In the genomic region with DNA sequence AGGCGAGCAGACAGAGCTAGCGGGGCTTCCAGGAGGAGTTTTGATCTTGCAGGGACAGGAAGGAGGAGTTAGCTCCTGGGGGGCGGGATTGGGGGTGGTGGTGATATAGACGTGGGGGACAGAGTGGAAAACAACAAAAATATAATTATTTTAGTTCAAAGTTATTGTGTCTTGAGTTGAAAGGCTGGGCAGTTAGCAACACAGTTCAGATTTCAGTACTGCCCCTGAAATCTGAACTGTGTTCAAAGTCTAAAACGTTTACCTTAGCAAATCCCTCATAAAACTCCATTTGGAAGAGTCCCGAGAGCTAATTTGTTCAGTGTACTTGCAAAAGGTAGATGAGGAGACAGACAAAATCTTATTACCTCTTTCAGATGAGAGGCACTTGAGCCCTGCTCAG, we compare ENCODE assay signal across 8 cellular contexts. TPM values are rescaled to one million over a fixed set of nuclear protein-coding genes. Genes with fewer than 3 reads are reported as not detected.
A peak's percentile ranks its signal among the peaks of the same experiment; 100 is the strongest.
DNase-seq lines count a peak whose midpoint lies in the region; ATAC-seq and TF ChIP-seq lines count a peak whose summit lies in the region.
"Not testable (repeated sequence)": the region's sequence is repeated elsewhere in the genome, so short reads cannot be mapped to it uniquely, and the experiment has no call there.

No MANE protein-coding gene starts in this region.

- RAD21 ChIA-PET in HCT116 (lab: Charles Lee; ENCODE audit: low non-redundant PET in 1 of 2, low total read pairs in 2 of 2, uncharacterized antibody in 2 of 2, unreplicated experiment in 2 of 2), result not testable (repeated sequence)

- not testable (repeated sequence) for DNase-seq in HCT116 (ENCODE audit: low read depth, low spot score); activated B cell treated with CpG ODN at 0.5 μM for 24 hours; activated naive CD8-positive, alpha-beta T cell treated with anti-CD3 and anti-CD28 coated beads, Interleukin-2, amount 50 U/mL, for 24 hours; glutamatergic neuron; naive thymus-derived CD4-positive, alpha-beta T cell; smooth muscle cell (lab: John Stamatoyannopoulos, UW; ENCODE audit: unreplicated experiment)
- peak; percentile 4 for DNase-seq in NCI-H526 treated with DMSO at 0.1 percent for 48 hours (lab: John Stamatoyannopoulos, UW)

- not testable (repeated sequence) for H3K36me3 Mint-ChIP-seq in activated B cell treated with CpG ODN at 0.5 μM for 24 hours (ENCODE audit: low read depth); activated naive CD8-positive, alpha-beta T cell treated with anti-CD3 and anti-CD28 coated beads, Interleukin-2, amount 50 U/mL, for 24 hours (ENCODE audit: low read depth); glutamatergic neuron (ENCODE audit: unreplicated experiment); naive thymus-derived CD4-positive, alpha-beta T cell

- H3F3A ChIP-seq in smooth muscle cell (ENCODE audit: low read depth), result not testable (repeated sequence)

- H3K4me1 Mint-ChIP-seq in activated B cell treated with CpG ODN at 0.5 μM for 24 hours, result not testable (repeated sequence)
- peaks cover 20% of the 10 kb centered on the region for H3K4me1 Mint-ChIP-seq in activated naive CD8-positive, alpha-beta T cell treated with anti-CD3 and anti-CD28 coated beads, Interleukin-2, amount 50 U/mL, for 24 hours
- H3K4me1 Mint-ChIP-seq in glutamatergic neuron (ENCODE audit: low read depth, unreplicated experiment), result peaks cover 18% of the 10 kb centered on the region
- H3K4me1 Mint-ChIP-seq in naive thymus-derived CD4-positive, alpha-beta T cell, result peaks cover 5 to 21% (median 14%) of the 10 kb centered on the region in 7 donors

- H3K4me3 ChIP-seq in HCT116 (replicated peaks in 1 of 2; ENCODE audit: low read depth in 1 of 2, low read length in 2 of 2), result peak overlapping the region; percentile 45 to 58; a peak in 3 of 4 replicates
- H3K4me3 ChIP-seq in naive thymus-derived CD4-positive, alpha-beta T cell (ENCODE audit: low read length), result not testable (repeated sequence)
- H3K4me3 ChIP-seq in smooth muscle cell, result peak overlapping the region; percentile 54

- intact Hi-C loops in HCT116 (cut with micrococcal nuclease), result not testable (repeated sequence)
- intact Hi-C loops in activated B cell treated with CpG ODN at 0.5 μM for 24 hours (cut with micrococcal nuclease), result loop anchor here (2.0 kb wide), 3 partner anchors 365 to 535 kb away; a partner anchor contains a TSS
- intact Hi-C loops in naive thymus-derived CD4-positive, alpha-beta T cell (cut with micrococcal nuclease), result loop anchor here (2.0 to 10.0 kb wide), 6 partner anchors 373 to 977 kb away; a partner anchor contains a TSS

- H3K9ac ChIP-seq in HCT116 (ENCODE audit: low read length); smooth muscle cell (ENCODE audit: low read depth): not testable (repeated sequence)

- 18% methylated on average over 5 of the region's 6 CpGs for WGBS in smooth muscle cell (ENCODE audit: low lambda C conversion rate)

- peak overlapping the region; percentile 95 for H3K4me3 Mint-ChIP-seq in activated B cell treated with CpG ODN at 0.5 μM for 24 hours
- peak overlapping the region; percentile 87 for H3K4me3 Mint-ChIP-seq in activated naive CD8-positive, alpha-beta T cell treated with anti-CD3 and anti-CD28 coated beads, Interleukin-2, amount 50 U/mL, for 24 hours
- peak overlapping the region; percentile 69 for H3K4me3 Mint-ChIP-seq in glutamatergic neuron (ENCODE audit: unreplicated experiment)
- H3K4me3 Mint-ChIP-seq in naive thymus-derived CD4-positive, alpha-beta T cell, result peak overlapping the region; percentile 79 to 98 (median 94)

- not testable (repeated sequence) for BruUV-seq in HCT116 (replicated peaks; lab: Mats Ljungman, UMichigan)

- TF ChIP-seq CTCF in 22Rv1 (IDR thresholded peaks at IDR 0.05); HCT116 (IDR thresholded peaks at IDR 0.05 in 2 of 3, conservative IDR thresholded peaks at IDR 0.05 in 1 of 3; ENCODE audit: borderline replicate concordance in 1 of 3, insufficient read depth in 1 of 3, low read depth in 2 of 3, low read length in 2 of 3); activated B cell treated with CpG ODN at 0.5 μM for 24 hours (IDR thresholded peaks at IDR 0.05); glutamatergic neuron (IDR thresholded peaks at IDR 0.05; ENCODE audit: partially characterized antibody, unreplicated experiment); smooth muscle cell (IDR thresholded peaks at IDR 0.05; ENCODE audit: borderline replicate concordance, insufficient read depth, poor library complexity, severe bottlenecking): not testable (repeated sequence)

- not testable (repeated sequence) for ATAC-seq in HCT116; activated B cell treated with CpG ODN at 0.5 μM for 24 hours (ENCODE audit: low read depth); activated naive CD8-positive, alpha-beta T cell treated with anti-CD3 and anti-CD28 coated beads, Interleukin-2, amount 50 U/mL, for 24 hours; naive thymus-derived CD4-positive, alpha-beta T cell

- peaks cover 0 to 21% of the 10 kb centered on the region in 2 experiments; a peak in 2 of 4 replicates for H3K4me1 ChIP-seq in HCT116 (ENCODE audit: control insufficient read depth in 1 of 2, insufficient read depth in 2 of 2, low read length in 2 of 2)
- H3K4me1 ChIP-seq in naive thymus-derived CD4-positive, alpha-beta T cell (ENCODE audit: control insufficient read depth in 2 of 2, insufficient read depth in 2 of 2, low read length in 2 of 2); smooth muscle cell (ENCODE audit: low read depth): not testable (repeated sequence)

- H3K4me2 ChIP-seq in HCT116 (ENCODE audit: low read length) (peak overlapping the region; percentile 95), smooth muscle cell (peak overlapping the region; percentile 81)

- H3K27me3 Mint-ChIP-seq in activated B cell treated with CpG ODN at 0.5 μM for 24 hours, result peaks cover 15% of the 10 kb centered on the region
- not testable (repeated sequence) for H3K27me3 Mint-ChIP-seq in activated naive CD8-positive, alpha-beta T cell treated with anti-CD3 and anti-CD28 coated beads, Interleukin-2, amount 50 U/mL, for 24 hours; glutamatergic neuron (ENCODE audit: unreplicated experiment)
- peaks cover 2 to 46% (median 5%) of the 10 kb centered on the region in 5 donors for H3K27me3 Mint-ChIP-seq in naive thymus-derived CD4-positive, alpha-beta T cell

- not testable (repeated sequence) for H3K9me2 ChIP-seq in HCT116 (ENCODE audit: insufficient read depth)

- H2AFZ ChIP-seq in HCT116 (ENCODE audit: low read depth, low read length, poor library complexity, severe bottlenecking); smooth muscle cell (ENCODE audit: low read depth): not testable (repeated sequence)

- not testable (repeated sequence) for H3K27me3 ChIP-seq in HCT116 (ENCODE audit: insufficient read depth, low read length); naive thymus-derived CD4-positive, alpha-beta T cell (ENCODE audit: control insufficient read depth in 2 of 2, insufficient read depth in 2 of 2, low read length in 2 of 2); smooth muscle cell (ENCODE audit: low read depth)

- H3K79me2 ChIP-seq in HCT116 (ENCODE audit: insufficient read depth, low read length); smooth muscle cell (ENCODE audit: low read depth): not testable (repeated sequence)

- not testable (repeated sequence) for TF ChIP-seq POLR2A in HCT116 (IDR thresholded peaks at IDR 0.05; ENCODE audit: borderline replicate concordance, extremely low read depth, insufficient read depth, insufficient read length)

- POLR2A ChIA-PET in HCT116 (lab: Charles Lee), result not testable (repeated sequence)
- POLR2A ChIA-PET in activated B cell treated with CpG ODN at 0.5 μM for 24 hours (lab: Charles Lee), result interaction anchor here (2.4 kb wide), 1 partner anchor 45 kb away, joined by 15 read pairs; a partner anchor contains a TSS
- POLR2A ChIA-PET in naive thymus-derived CD4-positive, alpha-beta T cell (lab: Charles Lee), result interaction anchor here (0.9 to 1.0 kb wide), 2 partner anchors 42 to 49 kb away, joined by 3 to 5 read pairs; no protein-coding TSS in a partner anchor

- CTCF ChIA-PET in HCT116 (lab: Charles Lee), result interaction anchor here (1.0 kb wide), 1 partner anchor 15 kb away, joined by 5 read pairs; no protein-coding TSS in a partner anchor
- CTCF ChIA-PET in activated B cell treated with CpG ODN at 0.5 μM for 24 hours (lab: Charles Lee), result not testable (repeated sequence)
- CTCF ChIA-PET in naive thymus-derived CD4-positive, alpha-beta T cell (lab: Charles Lee), result interaction anchor here (0.6 kb wide), 1 partner anchor 550 kb away, joined by 3 read pairs; no protein-coding TSS in a partner anchor

- not testable (repeated sequence) for H3K36me3 ChIP-seq in HCT116 (ENCODE audit: control insufficient read depth in 1 of 2, insufficient read depth in 2 of 2, low read length in 2 of 2); naive thymus-derived CD4-positive, alpha-beta T cell (ENCODE audit: control insufficient read depth in 2 of 3, insufficient read depth in 3 of 3, low read length in 3 of 3); smooth muscle cell (ENCODE audit: low read depth)

- not testable (repeated sequence) for H4K20me1 ChIP-seq in HCT116 (ENCODE audit: insufficient read depth); smooth muscle cell (ENCODE audit: low read depth)

- not testable (repeated sequence) for TF ChIP-seq RAD21 in HCT116 (IDR thresholded peaks at IDR 0.05; ENCODE audit: low read depth)

- not testable (repeated sequence) for H3K27ac Mint-ChIP-seq in activated B cell treated with CpG ODN at 0.5 μM for 24 hours; activated naive CD8-positive, alpha-beta T cell treated with anti-CD3 and anti-CD28 coated beads, Interleukin-2, amount 50 U/mL, for 24 hours
- peak overlapping the region; percentile 22 for H3K27ac Mint-ChIP-seq in glutamatergic neuron (ENCODE audit: unreplicated experiment)
- peak overlapping the region in 1 of 9 donors; percentile 90 for H3K27ac Mint-ChIP-seq in naive thymus-derived CD4-positive, alpha-beta T cell

- H3K27ac ChIP-seq in 22Rv1, result peak overlapping the region; percentile 74
- H3K27ac ChIP-seq in HCT116 (ENCODE audit: low read depth, low read length); naive thymus-derived CD4-positive, alpha-beta T cell (ENCODE audit: low read depth, low read length); smooth muscle cell (ENCODE audit: low read depth): not testable (repeated sequence)

- H3K9me3 ChIP-seq in HCT116 (ENCODE audit: control insufficient read depth in 1 of 2, insufficient read depth in 1 of 2, low read depth in 1 of 2, low read length in 2 of 2); naive thymus-derived CD4-positive, alpha-beta T cell (ENCODE audit: control insufficient read depth in 2 of 3, low read length in 3 of 3); smooth muscle cell (replicated peaks; ENCODE audit: low read depth): not testable (repeated sequence)

- not testable (repeated sequence) for H3K9me3 Mint-ChIP-seq in activated B cell treated with CpG ODN at 0.5 μM for 24 hours; activated naive CD8-positive, alpha-beta T cell treated with anti-CD3 and anti-CD28 coated beads, Interleukin-2, amount 50 U/mL, for 24 hours; glutamatergic neuron (ENCODE audit: unreplicated experiment); naive thymus-derived CD4-positive, alpha-beta T cell

RNA-seq across cellular contexts. Expression of a gene that starts 45.0 kb away (rescaled TPM):
- total RNA-seq in HCT116 (2021; ENCODE audit: unreplicated experiment) (47.7 TPM), activated B cell treated with CpG ODN at 0.5 μM for 24 hours (48.3 and 54.8 TPM in 2 replicates), glutamatergic neuron (ENCODE audit: unreplicated experiment) (140 TPM), smooth muscle cell (22.0 and 35.2 TPM in 2 replicates)
- polyA plus RNA-seq in HCT116 (2012), result 13.0 and 20.1 TPM in 2 replicates
- total RNA-seq in naive thymus-derived CD4-positive, alpha-beta T cell, result 10 to 100 TPM; 18.4 to 39.0 (median 33.7) TPM
- polyA plus RNA-seq in naive thymus-derived CD4-positive, alpha-beta T cell, result 10 to 100 TPM; 18.9 to 21.0 TPM
- polyA plus RNA-seq in smooth muscle cell, result 12.0 and 18.0 TPM in 2 replicates
